ENCODE assay signal across 17 cellular contexts in the genomic region with DNA sequence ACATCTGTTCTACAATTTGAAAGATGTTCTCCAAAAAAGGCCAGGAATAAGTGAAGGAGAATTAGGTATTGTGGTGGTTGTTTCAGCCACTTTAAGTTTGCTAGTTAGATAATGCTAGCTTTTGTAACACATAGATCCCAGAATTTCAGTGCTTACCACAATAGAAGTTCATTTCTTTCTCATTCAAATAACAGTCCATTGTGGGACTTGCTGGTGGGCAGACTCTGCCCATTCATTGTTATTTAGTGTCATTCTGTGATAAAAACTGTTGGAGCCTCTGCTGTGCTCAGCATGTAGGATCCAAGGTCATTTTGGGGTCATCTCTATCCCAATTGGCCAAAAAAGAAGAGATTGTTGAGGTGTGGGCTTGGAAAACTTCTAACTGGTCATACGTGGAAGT.
"Had no signal": no experiment of that assay in that cellular context is flagged by ENCODE, and none has a peak within 500 bp of the region (broad histone marks: within the 10 kb centered on the region; RNA-seq: fewer than 3 reads in every experiment).

No MANE protein-coding gene starts in this region.

- H3K36me3 ChIP-seq: lower lobe of right lung, pancreas, right lobe of liver, suprapubic skin, transverse colon had no signal

- ATAC-seq: body of pancreas, foreskin keratinocyte, lower lobe of right lung, natural killer cell, pancreas had no signal

- H3K27me3 ChIP-seq: body of pancreas, foreskin keratinocyte, pancreas, right lobe of liver, suprapubic skin, transverse colon had no signal

- H3K9me3 ChIP-seq: body of pancreas, lower lobe of right lung, pancreas, right lobe of liver, suprapubic skin, transverse colon had no signal

- H3K4me1 ChIP-seq: body of pancreas, lower lobe of right lung, pancreas, right lobe of liver, suprapubic skin had no signal

- DNase-seq: activated gamma-delta T cell treated with Interleukin-2 at 50 U/mL for 16 hours; activated T-cell treated with anti-CD3 and anti-CD28 coated beads, Interleukin-2, amount 50 U/mL, for 1 hour; body of pancreas; effector CD4-positive, alpha-beta T cell; foreskin keratinocyte; glutamatergic neuron; lower lobe of right lung; natural killer cell; pancreas; right lobe of liver; stimulated activated CD4-positive, alpha-beta T cell treated with anti-CD3 and anti-CD28 coated beads, Interleukin-1b, Interleukin-23, amount 100 ng/mL, for 48 hours; T-helper 9 cell; transverse colon had no signal

- H3K4me3 ChIP-seq: body of pancreas, lower lobe of right lung, pancreas, right lobe of liver, skin epidermis, suprapubic skin, transverse colon had no signal

- H3K27ac ChIP-seq: body of pancreas, foreskin keratinocyte, lower lobe of right lung, pancreas, right lobe of liver, skin epidermis, suprapubic skin, transverse colon had no signal

- FAIRE-seq: keratinocyte, pancreas, urothelium cell line had no signal
